17 cellular contexts compared by ENCODE assay signal in genomic region chr12:116980083-116980482, GRCh38.
"Had no signal": no experiment of that assay in that cellular context is flagged by ENCODE, and none has a peak within 500 bp of the region (broad histone marks: within the 10 kb centered on the region; RNA-seq: fewer than 3 reads in every experiment).

No MANE protein-coding gene starts in this region.

- ATAC-seq: activated CD4-positive, CD25-positive, alpha-beta regulatory T cell treated with anti-CD3 and anti-CD28 coated beads, Interleukin-2, amount 50 U/mL, for 24 hours; activated naive CD8-positive, alpha-beta T cell treated with anti-CD3 and anti-CD28 coated beads, Interleukin-2, amount 50 U/mL, for 24 hours; lower lobe of right lung had no signal

- H3K9me3 ChIP-seq: ascending aorta, breast epithelium, lower lobe of right lung, sigmoid colon, thoracic aorta had no signal

- DNase-seq: activated CD4-positive, alpha-beta T cell treated with anti-CD3 and anti-CD28 coated beads, Interleukin-2, amount 50 U/mL, for 1 hour; activated naive CD4-positive, alpha-beta T cell treated with anti-CD3 and anti-CD28 coated beads for 36 hours; activated naive CD8-positive, alpha-beta T cell treated with anti-CD3 and anti-CD28 coated beads, Interleukin-2, amount 50 U/mL, for 24 hours; activated T-cell treated with anti-CD3 and anti-CD28 coated beads for 4 hours; cerebellar nuclear complex; effector memory CD4-positive, alpha-beta T cell; head of caudate nucleus; lower lobe of right lung; sigmoid colon; stimulated activated CD4-positive, alpha-beta T cell treated with anti-CD3 and anti-CD28 coated beads, Interleukin-12 subunit alpha, Interleukin-12 subunit beta, amount 100 ng/mL, for 4 hours; stimulated activated CD4-positive, alpha-beta T cell treated with anti-CD3 and anti-CD28 coated beads, Interleukin-2, amount 100 ng/mL, for 24 hours; T-helper 2 cell had no signal

- H3K27ac ChIP-seq: ascending aorta, breast epithelium, epithelial cell of prostate, lower lobe of right lung, sigmoid colon, thoracic aorta had no signal

- H3K4me1 ChIP-seq: ascending aorta, breast epithelium, lower lobe of right lung had no signal

- H3K4me3 ChIP-seq: ascending aorta, breast epithelium, lower lobe of right lung, sigmoid colon, thoracic aorta had no signal

- H3K27me3 ChIP-seq: ascending aorta, breast epithelium, sigmoid colon had no signal

- H3K36me3 ChIP-seq: ascending aorta, breast epithelium, sigmoid colon, thoracic aorta had no signal
